Comparison of ENCODE assay signal across 8 cellular contexts in genomic region chr16:50066482-50067289, GRCh38. TPM values are rescaled to one million over a fixed set of nuclear protein-coding genes. Genes with fewer than 3 reads are reported as not detected.
DNase-seq lines count a peak whose midpoint lies in the region; ATAC-seq and TF ChIP-seq lines count a peak whose summit lies in the region.

No MANE protein-coding gene starts in this region.

- H3K9me3 ChIP-seq in RWPE2 (ENCODE audit: severe bottlenecking) (no peaks in the 10 kb centered on the region), fibroblast of lung (ENCODE audit: control insufficient read depth, insufficient read depth, low read depth, low read length) (no peaks in the 10 kb centered on the region)

- peak; percentile 21 for ATAC-seq in GM18870 (IDR thresholded peaks at IDR 0.05; ENCODE audit: unreplicated experiment)
- no peak; the same call in 2 of the 3 replicates for ATAC-seq in RWPE2 (ENCODE audit: low read depth)
- ATAC-seq in HG02973 (IDR thresholded peaks at IDR 0.05; ENCODE audit: unreplicated experiment): no peak

- peak overlapping the region; percentile 57 for H2AFZ ChIP-seq in fibroblast of lung (ENCODE audit: low read length)

- H3K9ac ChIP-seq in fibroblast of lung (ENCODE audit: insufficient read depth, low read length): peak overlapping the region; percentile 97

- peak overlapping the region; percentile 90 for H3K4me3 ChIP-seq in RWPE2 (ENCODE audit: severe bottlenecking)
- H3K4me3 ChIP-seq in fibroblast of lung (replicated peaks in 1 of 4; ENCODE audit: control extremely low read depth in 1 of 4, insufficient read depth in 1 of 4, low read depth in 3 of 4, low read length in 4 of 4): peak overlapping the region; percentile 74 to 99 (median 90)
- H3K4me3 ChIP-seq in retinal pigment epithelial cell (ENCODE audit: low read length): peak overlapping the region; percentile 87

- peaks cover 35% of the 10 kb centered on the region for H3K36me3 ChIP-seq in RWPE2 (ENCODE audit: low read depth)
- no peaks in the 10 kb centered on the region for H3K36me3 ChIP-seq in fibroblast of lung (ENCODE audit: control insufficient read depth, insufficient read depth, low read length)

- DNase-seq in RWPE2 (ENCODE audit: low spot score): no peak
- no peak for DNase-seq in fibroblast of lung (ENCODE audit: low read depth in 2 of 2)
- no peak for DNase-seq in retinal pigment epithelial cell (ENCODE audit: low read depth)
- DNase-seq in HK-2 (ENCODE audit: unreplicated experiment): no peak
- no peak for DNase-seq in stimulated activated CD4-positive, alpha-beta T cell treated with anti-CD3 and anti-CD28 coated beads, Interleukin-4, amount 100 ng/mL, for 4 hours
- no peak for DNase-seq in CD1c-positive myeloid dendritic cell (ENCODE audit: extremely low spot score)

- H3K27ac ChIP-seq in RWPE2 (ENCODE audit: poor library complexity, severe bottlenecking): peak overlapping the region; percentile 67
- H3K27ac ChIP-seq in fibroblast of lung (ENCODE audit: insufficient read depth, low read length): peak overlapping the region; percentile 96

- H3K27me3 ChIP-seq in RWPE2 (ENCODE audit: insufficient read depth, poor library complexity, severe bottlenecking) (no peaks in the 10 kb centered on the region), fibroblast of lung (ENCODE audit: control insufficient read depth, insufficient read depth, low read length) (no peaks in the 10 kb centered on the region)

- peak overlapping the region; percentile 100 for H3K4me2 ChIP-seq in fibroblast of lung (ENCODE audit: extremely low read depth, insufficient read depth, low read length)

- H3K79me2 ChIP-seq in fibroblast of lung (ENCODE audit: control insufficient read depth, insufficient read depth, low read length): peaks cover 33% of the 10 kb centered on the region

- TF ChIP-seq CTCF in RWPE2 (IDR thresholded peaks at IDR 0.05; ENCODE audit: poor library complexity, severe bottlenecking) (no peak), fibroblast of lung (conservative IDR thresholded peaks at IDR 0.05 in 1 of 2, IDR thresholded peaks at IDR 0.05 in 1 of 2; ENCODE audit: low read depth in 1 of 2, low read length in 2 of 2) (no peak), retinal pigment epithelial cell (conservative IDR thresholded peaks at IDR 0.05; ENCODE audit: low read depth, low read length) (no peak)

- H4K20me1 ChIP-seq in fibroblast of lung (ENCODE audit: control insufficient read depth, extremely low read depth, insufficient read depth, low read length): no peaks in the 10 kb centered on the region

- H3K4me1 ChIP-seq in RWPE2 (ENCODE audit: insufficient read depth, poor library complexity, severe bottlenecking) (no peaks in the 10 kb centered on the region), fibroblast of lung (ENCODE audit: control insufficient read depth, extremely low read depth, insufficient read depth, low read length) (peaks cover 16% of the 10 kb centered on the region)

RNA-seq across cellular contexts. Expression of gene HEATR3, which starts 0.9 kb away (rescaled TPM):
- total RNA-seq in fibroblast of lung: 23.9 and 26.7 TPM in 2 replicates
- polyA plus RNA-seq in fibroblast of lung: 14.7 and 15.0 TPM in 2 replicates
- 10.9 and 12.3 TPM in 2 replicates for polyA plus RNA-seq in fibroblast of lung (2012)
- 6.3 and 18.0 TPM in 2 replicates for polyA minus RNA-seq in fibroblast of lung (ENCODE audit: low replicate concordance)

RNA-seq across cellular contexts. Expression of gene CNEP1R1, which starts 41.7 kb away (rescaled TPM):
- 28.2 and 32.5 TPM in 2 replicates for total RNA-seq in fibroblast of lung
- polyA plus RNA-seq in fibroblast of lung: 33.1 and 37.3 TPM in 2 replicates
- 16.2 and 19.2 TPM in 2 replicates for polyA plus RNA-seq in fibroblast of lung (2012)
- 7.2 and 18.0 TPM in 2 replicates for polyA minus RNA-seq in fibroblast of lung (ENCODE audit: low replicate concordance)
